In the genomic region with DNA sequence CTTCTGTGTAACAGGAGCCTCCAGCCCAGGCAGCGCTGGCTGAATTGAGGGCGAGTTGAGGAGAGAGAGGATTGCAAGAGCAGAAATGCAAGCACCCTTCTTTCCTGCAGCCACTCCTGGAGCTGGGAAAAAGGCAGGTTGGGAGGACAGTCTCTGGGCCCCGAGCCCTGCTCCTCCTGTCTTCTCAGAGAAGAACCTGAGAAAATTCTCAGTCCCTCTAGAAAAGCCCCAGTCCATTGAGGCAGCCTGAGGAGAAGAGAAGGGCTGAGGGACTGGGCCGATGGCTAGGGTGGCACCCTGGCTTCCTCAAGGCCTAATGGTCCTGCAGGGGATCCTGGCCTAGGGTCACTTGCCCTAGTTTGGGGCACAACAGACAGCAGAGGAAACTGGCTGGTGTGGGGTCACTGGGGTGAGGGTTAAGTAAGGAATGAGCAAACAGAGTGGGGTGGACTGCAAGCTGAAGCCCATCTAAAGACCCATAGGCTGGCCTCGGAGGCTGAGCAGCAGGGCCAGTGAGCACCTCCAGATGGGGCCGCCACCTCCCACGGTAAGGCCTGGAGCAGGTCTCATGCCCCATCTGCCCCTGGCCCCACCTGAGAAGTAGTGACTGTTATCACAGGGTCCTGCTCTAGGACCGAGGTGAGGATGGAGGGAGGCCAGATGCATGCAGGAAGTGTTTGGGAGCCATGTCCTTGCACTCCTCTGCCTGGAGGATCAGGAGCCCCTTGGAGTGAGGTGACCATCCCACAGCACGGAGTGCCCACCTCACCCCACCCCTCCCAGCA, we compare ENCODE assay signal across 19 cellular contexts. TPM values are rescaled to one million over a fixed set of nuclear protein-coding genes. Genes with fewer than 3 reads are reported as not detected.
"Had no signal": no experiment of that assay in that cellular context is flagged by ENCODE, and none has a peak within 500 bp of the region (broad histone marks: within the 10 kb centered on the region; RNA-seq: fewer than 3 reads in every experiment).

No MANE protein-coding gene starts in this region.

- H3K9me3 ChIP-seq: esophagus squamous epithelium, mucosa of descending colon, psoas muscle, vagina had no signal

- H3K4me3 ChIP-seq: esophagus squamous epithelium, mucosa of descending colon, psoas muscle, skin epidermis, vagina had no signal

- H3K4me3 Mint-ChIP-seq: central memory CD8-positive, alpha-beta T cell; effector memory CD8-positive, alpha-beta T cell; naive thymus-derived CD8-positive, alpha-beta T cell had no signal

- H3K36me3 ChIP-seq: esophagus squamous epithelium, vagina had no signal

- H3K27ac Mint-ChIP-seq: effector memory CD8-positive, alpha-beta T cell had no signal

- H2AFZ ChIP-seq: parathyroid adenoma had no signal

- DNase-seq: effector memory CD8-positive, alpha-beta T cell; esophagus squamous epithelium; foreskin fibroblast; mucosa of descending colon; naive thymus-derived CD8-positive, alpha-beta T cell; psoas muscle; stimulated activated CD4-positive, alpha-beta T cell treated with anti-CD3 and anti-CD28 coated beads, Interleukin-12 subunit alpha, Interleukin-12 subunit beta, amount 100 ng/mL, for 4 hours; stimulated activated naive CD4-positive, alpha-beta T cell treated with Interleukin-2 at 50 U/mL for 16 hours had no signal

- ATAC-seq: effector memory CD8-positive, alpha-beta T cell; naive thymus-derived CD8-positive, alpha-beta T cell; psoas muscle; sciatic nerve had no signal

- H3K27me3 Mint-ChIP-seq: type B pancreatic cell had no signal

- H3K9me3 Mint-ChIP-seq: central memory CD8-positive, alpha-beta T cell; effector memory CD8-positive, alpha-beta T cell; naive thymus-derived CD8-positive, alpha-beta T cell; type B pancreatic cell had no signal

- H3K9ac ChIP-seq: parathyroid adenoma had no signal

- H3K4me1 ChIP-seq: parathyroid adenoma, psoas muscle had no signal

- H3K27ac ChIP-seq: esophagus squamous epithelium, parathyroid adenoma, psoas muscle, skin epidermis, vagina had no signal

- H3K36me3 Mint-ChIP-seq: naive thymus-derived CD8-positive, alpha-beta T cell; type B pancreatic cell had no signal

- H3K4me1 Mint-ChIP-seq: central memory CD8-positive, alpha-beta T cell; naive thymus-derived CD8-positive, alpha-beta T cell had no signal

- H3K27me3 ChIP-seq: vagina had no signal

RNA-seq across cellular contexts. Expression of gene CIB4, which starts 12.4 kb away (rescaled TPM):
- total RNA-seq: epithelial cell of proximal tubule; kidney epithelial cell; lower leg skin; naive thymus-derived CD8-positive, alpha-beta T cell; omental fat pad; psoas muscle; sciatic nerve; vagina had no signal
- polyA plus RNA-seq: naive thymus-derived CD8-positive, alpha-beta T cell; psoas muscle; thymus had no signal
